22 cellular contexts compared by ENCODE assay signal in the genomic region with DNA sequence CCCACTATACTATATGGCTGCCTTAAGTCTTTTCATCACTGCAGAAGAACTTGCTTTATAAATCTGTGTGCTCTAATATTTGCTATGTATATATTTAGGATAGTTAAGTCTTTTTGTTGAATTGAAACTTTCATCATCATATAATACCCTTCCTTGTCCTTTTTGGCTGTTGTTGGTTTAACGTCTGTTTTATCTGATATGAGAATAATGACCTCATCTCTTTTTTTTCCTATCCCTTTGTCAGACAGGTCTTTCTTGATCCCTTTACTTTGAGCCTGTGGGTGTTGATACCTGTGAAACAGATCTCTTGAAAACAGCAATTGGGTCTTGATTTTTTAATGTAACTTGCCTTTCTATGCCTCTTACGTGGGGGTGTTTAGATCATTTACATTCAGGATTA.
"Had no signal": no experiment of that assay in that cellular context is flagged by ENCODE, and none has a peak within 500 bp of the region (broad histone marks: within the 10 kb centered on the region; RNA-seq: fewer than 3 reads in every experiment).

No MANE protein-coding gene starts in this region.

- H3K36me3 Mint-ChIP-seq: stimulated activated effector memory CD8-positive, alpha-beta T cell treated with anti-CD3 and anti-CD28 coated beads, Interleukin-12 subunit alpha, Interleukin-12 subunit beta, amount 100 ng/mL, for 72 hours had no signal

- H3K27ac ChIP-seq: colonic mucosa, left lung, neural progenitor cell, parathyroid adenoma, prostate gland, right atrium auricular region, sigmoid colon, stomach, tibial nerve, upper lobe of left lung had no signal

- H3K9ac ChIP-seq: neural progenitor cell, parathyroid adenoma had no signal

- H3K27me3 ChIP-seq: colonic mucosa, left lung, neural progenitor cell, right atrium auricular region, sigmoid colon, stomach, tibial nerve, upper lobe of left lung had no signal

- H3K36me3 ChIP-seq: colonic mucosa, prostate gland, right atrium auricular region, upper lobe of left lung had no signal

- H3K27ac Mint-ChIP-seq: naive thymus-derived CD4-positive, alpha-beta T cell; nephron; neural progenitor cell; stimulated activated effector memory CD8-positive, alpha-beta T cell treated with anti-CD3 and anti-CD28 coated beads, Interleukin-12 subunit alpha, Interleukin-12 subunit beta, amount 100 ng/mL, for 72 hours had no signal

- DNase-seq: colonic mucosa; dermis blood vessel endothelial cell; effector memory CD4-positive, alpha-beta T cell; head of caudate nucleus; kidney; left lung; mesendoderm; midbrain; naive thymus-derived CD4-positive, alpha-beta T cell; sigmoid colon; stimulated activated CD4-positive, alpha-beta T cell treated with anti-CD3 and anti-CD28 coated beads, Interleukin-2, amount 100 ng/mL, for 24 hours; stimulated activated CD4-positive, alpha-beta T cell treated with anti-CD3 and anti-CD28 coated beads, Interleukin-4, amount 100 ng/mL, for 24 hours; stimulated activated naive CD4-positive, alpha-beta T cell treated with Interleukin-2 at 50 U/mL for 16 hours; stomach; upper lobe of left lung had no signal

- H3K27me3 Mint-ChIP-seq: naive thymus-derived CD4-positive, alpha-beta T cell had no signal

- H3K9me3 ChIP-seq: colonic mucosa, prostate gland, stomach, upper lobe of left lung had no signal

- H2AFZ ChIP-seq: neural progenitor cell, parathyroid adenoma had no signal

- H3K4me3 ChIP-seq: colonic mucosa, left lung, neural progenitor cell, prostate gland, right atrium auricular region, sigmoid colon, stomach, tibial nerve, upper lobe of left lung had no signal

- H3K4me1 ChIP-seq: colonic mucosa, left lung, parathyroid adenoma, prostate gland, right atrium auricular region, tibial nerve, upper lobe of left lung had no signal

- H3K4me1 Mint-ChIP-seq: naive thymus-derived CD4-positive, alpha-beta T cell; stimulated activated effector memory CD8-positive, alpha-beta T cell treated with anti-CD3 and anti-CD28 coated beads, Interleukin-12 subunit alpha, Interleukin-12 subunit beta, amount 100 ng/mL, for 72 hours had no signal

- H3K79me2 ChIP-seq: parathyroid adenoma had no signal

- H3K4me3 Mint-ChIP-seq: naive thymus-derived CD4-positive, alpha-beta T cell; nephron; neural progenitor cell; stimulated activated effector memory CD8-positive, alpha-beta T cell treated with anti-CD3 and anti-CD28 coated beads, Interleukin-12 subunit alpha, Interleukin-12 subunit beta, amount 100 ng/mL, for 72 hours had no signal

- ATAC-seq: left lung; naive thymus-derived CD4-positive, alpha-beta T cell; stimulated activated effector memory CD8-positive, alpha-beta T cell treated with anti-CD3 and anti-CD28 coated beads, Interleukin-12 subunit alpha, Interleukin-12 subunit beta, amount 100 ng/mL, for 72 hours had no signal
